9 cellular contexts compared by ENCODE assay signal in genomic region chr1:77539510-77540142, GRCh38.
DNase-seq lines count a peak whose midpoint lies in the region; TF ChIP-seq lines count a peak whose summit lies in the region.
"Had no signal": no experiment of that assay in that cellular context is flagged by ENCODE, and none has a peak within 500 bp of the region (broad histone marks: within the 10 kb centered on the region; RNA-seq: fewer than 3 reads in every experiment).

No MANE protein-coding gene starts in this region.

- H3K4me3 ChIP-seq in hepatocyte = no peak overlapping the region

- no peaks in the 10 kb centered on the region for H3K79me2 ChIP-seq in hepatocyte

- H3K4me2 ChIP-seq in hepatocyte = no peak overlapping the region

- no peaks in the 10 kb centered on the region for H3K27me3 ChIP-seq in hepatocyte

- H3K36me3 ChIP-seq in hepatocyte (replicated peaks; ENCODE audit: insufficient read depth, low read depth) = no peaks in the 10 kb centered on the region

- H4K20me1 ChIP-seq in hepatocyte (ENCODE audit: insufficient read depth, poor library complexity, severe bottlenecking) = no peaks in the 10 kb centered on the region

- H3K4me1 ChIP-seq in hepatocyte (ENCODE audit: insufficient read depth) = no peaks in the 10 kb centered on the region

- H3K9me2 ChIP-seq in hepatocyte (replicated peaks; ENCODE audit: insufficient read depth) = no peaks in the 10 kb centered on the region

- H3K27ac ChIP-seq in hepatocyte = no peak overlapping the region

- H3K9me3 ChIP-seq in hepatocyte (ENCODE audit: low read depth) = no peaks in the 10 kb centered on the region

- no peak overlapping the region for H2AFZ ChIP-seq in hepatocyte

- 59% methylated on average over 4 of the region's 4 CpGs for WGBS in hepatocyte (ENCODE audit: low lambda C conversion rate, missing lambda C conversion rate)

- TF ChIP-seq CTCF in hepatocyte (IDR thresholded peaks at IDR 0.05; ENCODE audit: poor library complexity) = no peak

- DNase-seq in DMS53 (lab: John Stamatoyannopoulos, UW) (peak; percentile 76), DMS53 treated with DMSO at 0.1 percent for 48 hours (lab: John Stamatoyannopoulos, UW; ENCODE audit: unreplicated experiment) (no peak), RPMI7951 (ENCODE audit: low read depth) (peak; percentile 97), globus pallidus (ENCODE audit: low spot score) (peak; percentile 38), stromal cell of bone marrow (ENCODE audit: low read depth) (peak; percentile 96), hepatocyte (ENCODE audit: low spot score) (no peak), activated gamma-delta T cell (lab: John Stamatoyannopoulos, UW) (no peak), SK-N-DZ (ENCODE audit: low spot score) (no peak)
- DNase-seq: small intestine had no signal

Comparison
In these comparisons a context has a peak if more than half of its experiments do, and no peak if none do; other contexts are left out.
1. DNase-seq: peak in DMS53 (single experiment), RPMI7951 (single experiment), globus pallidus (single experiment) and stromal cell of bone marrow (single experiment); none in DMS53 treated with DMSO at 0.1 percent for 48 hours (single experiment), hepatocyte (single experiment), activated gamma-delta T cell (single experiment) and SK-N-DZ (single experiment).